8 cellular contexts compared by ENCODE assay signal in the genomic region with DNA sequence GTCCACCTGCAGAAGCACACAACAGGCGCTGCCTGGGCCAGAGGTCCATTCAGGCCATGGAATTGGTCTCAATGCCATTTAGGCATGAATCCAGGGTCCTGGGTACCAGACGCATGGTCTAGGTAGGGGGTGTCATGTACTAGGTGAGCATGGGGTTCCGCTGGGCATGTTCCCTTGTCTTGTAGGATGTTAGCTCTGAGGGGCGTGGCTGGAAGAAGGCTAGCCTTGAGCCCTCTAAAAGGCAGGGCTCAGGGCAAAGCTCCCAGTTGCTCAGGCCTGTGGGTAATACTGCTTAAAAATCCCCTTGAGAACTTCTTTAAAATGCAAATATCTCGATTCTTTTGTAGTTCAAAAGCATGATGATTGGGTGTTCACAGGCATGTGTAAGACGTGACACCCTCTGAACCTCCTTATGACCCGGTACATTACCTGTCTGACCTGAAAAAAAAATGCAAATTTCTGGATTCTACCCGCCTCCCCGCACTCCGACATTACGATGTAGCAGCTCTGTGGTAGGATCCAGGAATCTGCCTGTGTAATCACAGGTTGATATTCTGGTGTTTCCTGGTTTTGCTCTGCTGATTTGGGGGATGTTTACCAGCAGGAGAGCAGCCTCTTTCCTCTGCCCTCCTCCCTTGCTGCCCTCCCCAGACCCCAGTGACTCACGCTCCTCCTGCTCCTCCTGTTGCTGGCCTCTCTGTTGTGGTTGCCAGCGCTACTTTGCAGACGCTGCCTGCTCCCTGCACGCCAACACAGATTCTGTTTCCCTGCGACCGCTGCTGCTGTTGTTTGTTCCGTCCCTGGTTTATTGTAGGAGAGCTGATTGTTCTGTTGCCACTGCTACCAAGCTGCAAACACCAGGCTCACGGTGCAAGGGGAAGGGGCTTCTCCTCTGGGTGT. TPM values are rescaled to one million over a fixed set of nuclear protein-coding genes. Genes with fewer than 3 reads are reported as not detected.
DNase-seq lines count a peak whose midpoint lies in the region; ATAC-seq and TF ChIP-seq lines count a peak whose summit lies in the region.

No MANE protein-coding gene starts in this region.

- WGBS in mesendoderm (ENCODE audit: extremely low coverage, insufficient coverage, low lambda C conversion rate): no CpG with 5 or more reads among the region's 19 CpGs

- H3K36me3 ChIP-seq in mesendoderm (ENCODE audit: control insufficient read depth, insufficient read depth, low read length): no peaks in the 10 kb centered on the region
- H3K36me3 ChIP-seq in BE2C: no peaks in the 10 kb centered on the region

- H3K56ac ChIP-seq in mesendoderm (ENCODE audit: low read length): peak overlapping the region; percentile 84

- H3K4me1 ChIP-seq in mesendoderm (ENCODE audit: control insufficient read depth, low read depth, low read length): peaks cover 2% of the 10 kb centered on the region
- H3K4me1 ChIP-seq in BE2C: no peaks in the 10 kb centered on the region

- ATAC-seq in GM21825 (IDR thresholded peaks at IDR 0.05; ENCODE audit: unreplicated experiment): peak; percentile 90

- DNase-seq in M059J (ENCODE audit: low read depth): peak; percentile 99
- peak; percentile 78 for DNase-seq in activated CD4-positive, alpha-beta memory T cell treated with anti-CD3 and anti-CD28 coated beads, Interleukin-2, amount 10 ng/mL, durations not matched to agents 7 days and 5 days
- peak; percentile 67 for DNase-seq in effector CD4-positive, alpha-beta T cell
- DNase-seq in mesendoderm: peak; percentile 92
- peak; percentile 60 for DNase-seq in stimulated activated CD8-positive, alpha-beta memory T cell treated with anti-CD3 and anti-CD28 coated beads, Interleukin-12 subunit alpha, Interleukin-12 subunit beta, amount 100 ng/mL, for 4 hours (ENCODE audit: low read depth)
- DNase-seq in BE2C: no peak

- H3K27ac ChIP-seq in mesendoderm (ENCODE audit: low read depth, low read length): peak overlapping the region; percentile 42

- POLR2A ChIA-PET in activated CD4-positive, alpha-beta memory T cell treated with anti-CD3 and anti-CD28 coated beads, Interleukin-2, amount 10 ng/mL, durations not matched to agents 7 days and 5 days (lab: Charles Lee): interaction anchor here (0.9 to 2.6 kb wide), 9 partner anchors 10 to 166 kb away, joined by 3 to 10 read pairs (median 4); a partner anchor contains a TSS

- CTCF ChIA-PET in activated CD4-positive, alpha-beta memory T cell treated with anti-CD3 and anti-CD28 coated beads, Interleukin-2, amount 10 ng/mL, durations not matched to agents 7 days and 5 days (lab: Charles Lee): interaction anchor here (0.6 to 1.1 kb wide), 3 partner anchors 23 to 75 kb away, joined by 3 to 4 read pairs (median 3); no protein-coding TSS in a partner anchor

- H3K27me3 ChIP-seq in mesendoderm (ENCODE audit: insufficient read depth, low read length, poor library complexity) (no peaks in the 10 kb centered on the region), BE2C (no peaks in the 10 kb centered on the region)

- H3K23ac ChIP-seq in mesendoderm (ENCODE audit: low read length): no peak overlapping the region

- no peak for TF ChIP-seq CTCF in BE2C (IDR thresholded peaks at IDR 0.05; ENCODE audit: low read depth, low read length)

- peaks cover 3% of the 10 kb centered on the region for H3K9me3 Mint-ChIP-seq in activated CD4-positive, alpha-beta memory T cell treated with anti-CD3 and anti-CD28 coated beads, Interleukin-2, amount 10 ng/mL, durations not matched to agents 7 days and 5 days

- H2BK5ac ChIP-seq in mesendoderm (ENCODE audit: low read length): no peak overlapping the region

- H4K8ac ChIP-seq in mesendoderm (ENCODE audit: low read depth, low read length): no peak overlapping the region

- H3K4me3 ChIP-seq in GM08714 (ENCODE audit: low read length): peak overlapping the region; percentile 35; the same call in 1 of the 2 replicates
- no peak overlapping the region for H3K4me3 ChIP-seq in mesendoderm (ENCODE audit: low read length)
- no peak overlapping the region for H3K4me3 ChIP-seq in BE2C (ENCODE audit: low read depth, low read length)

- H3K9ac ChIP-seq in mesendoderm (ENCODE audit: low read length): peak overlapping the region; percentile 53

- no peak overlapping the region for H3K4ac ChIP-seq in mesendoderm (ENCODE audit: low read depth, low read length)

- no peaks in the 10 kb centered on the region for H3K79me1 ChIP-seq in mesendoderm (ENCODE audit: low read length)

- no peak overlapping the region for H2AK5ac ChIP-seq in mesendoderm (ENCODE audit: low read length)

- H3K4me1 Mint-ChIP-seq in activated CD4-positive, alpha-beta memory T cell treated with anti-CD3 and anti-CD28 coated beads, Interleukin-2, amount 10 ng/mL, durations not matched to agents 7 days and 5 days: peaks cover 47% of the 10 kb centered on the region

- H3K79me2 ChIP-seq in mesendoderm (ENCODE audit: control insufficient read depth, insufficient read depth, low read length): no peaks in the 10 kb centered on the region

- no peaks in the 10 kb centered on the region for H3K27me3 Mint-ChIP-seq in activated CD4-positive, alpha-beta memory T cell treated with anti-CD3 and anti-CD28 coated beads, Interleukin-2, amount 10 ng/mL, durations not matched to agents 7 days and 5 days

- H3K27ac Mint-ChIP-seq in activated CD4-positive, alpha-beta memory T cell treated with anti-CD3 and anti-CD28 coated beads, Interleukin-2, amount 10 ng/mL, durations not matched to agents 7 days and 5 days: peak overlapping the region; percentile 91

- H3K4me3 Mint-ChIP-seq in activated CD4-positive, alpha-beta memory T cell treated with anti-CD3 and anti-CD28 coated beads, Interleukin-2, amount 10 ng/mL, durations not matched to agents 7 days and 5 days: peak overlapping the region; percentile 68

- H4K5ac ChIP-seq in mesendoderm (ENCODE audit: low read length): peak overlapping the region; percentile 18

- no peak overlapping the region for H2BK15ac ChIP-seq in mesendoderm (replicated peaks; ENCODE audit: low read depth)

- no peak overlapping the region for H3K4me2 ChIP-seq in mesendoderm (ENCODE audit: low read length)

- no peaks in the 10 kb centered on the region for H3K9me3 ChIP-seq in BE2C

- H3K36me3 Mint-ChIP-seq in activated CD4-positive, alpha-beta memory T cell treated with anti-CD3 and anti-CD28 coated beads, Interleukin-2, amount 10 ng/mL, durations not matched to agents 7 days and 5 days (ENCODE audit: low read depth): peaks cover 4% of the 10 kb centered on the region

- H2BK120ac ChIP-seq in mesendoderm (ENCODE audit: low read depth, low read length): no peak overlapping the region

- H3K18ac ChIP-seq in mesendoderm (ENCODE audit: low read length): no peak overlapping the region

RNA-seq across cellular contexts. Expression of a gene that starts 5.7 kb away (rescaled TPM):
- 1.1 TPM in 1 of 2 replicates, not detected in the other for total RNA-seq in M059J (2014; rRNA removed; shearing (Covaris generic))
- under 1 TPM in 1 of 2 experiments, not detected in 1; 0.28 TPM for total RNA-seq in activated CD4-positive, alpha-beta memory T cell treated with anti-CD3 and anti-CD28 coated beads, Interleukin-2, amount 10 ng/mL, durations not matched to agents 7 days and 5 days
- not detected for polyA plus RNA-seq in mesendoderm (2013, experiment 1 of 2)
- 0.10 TPM for polyA plus RNA-seq in mesendoderm (2013, experiment 2 of 2)
- polyA plus RNA-seq in BE2C (2012; ENCODE audit: insufficient read depth, insufficient read length, low read depth): not detected
